ENCODE assay signal across 8 cellular contexts in the genomic region with DNA sequence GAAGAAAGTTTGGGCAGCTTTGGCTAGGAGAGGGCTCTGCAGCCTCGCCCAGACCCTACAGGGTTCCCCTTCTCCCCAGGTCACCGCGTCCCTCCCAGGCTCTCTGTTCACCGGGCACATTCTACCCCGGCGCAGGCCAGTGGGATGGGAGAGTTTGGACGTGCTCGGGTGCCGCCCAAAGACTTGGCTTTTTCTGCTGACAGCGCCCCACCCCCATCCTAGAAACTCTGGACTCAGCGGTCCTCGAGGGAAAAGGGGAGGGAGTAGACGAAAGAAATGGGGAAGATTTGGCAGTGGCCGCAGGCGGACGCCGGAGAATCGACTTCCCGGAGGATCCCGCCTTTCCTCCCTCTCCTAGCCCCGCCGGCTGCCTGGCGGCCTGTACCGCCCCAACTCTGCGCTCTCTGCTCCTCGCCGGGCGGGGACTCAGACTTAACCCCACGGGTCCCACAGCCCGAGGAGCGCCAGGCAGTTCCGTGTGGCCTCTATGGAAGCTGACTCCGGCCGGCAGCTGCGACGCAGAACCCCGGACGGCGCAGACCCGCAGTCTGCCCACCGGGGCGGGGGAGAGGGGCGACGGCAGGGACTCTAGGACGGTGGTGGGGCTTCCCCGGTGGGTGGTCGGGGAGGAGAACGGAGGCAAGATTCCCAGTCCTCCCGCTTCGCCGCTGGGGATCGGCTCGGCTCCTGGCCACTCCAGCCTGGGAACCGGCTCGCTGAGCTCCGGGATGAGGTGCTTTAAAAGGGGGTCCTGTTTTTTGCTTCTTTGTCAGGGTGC. TPM values are rescaled to one million over a fixed set of nuclear protein-coding genes. Genes with fewer than 3 reads are reported as not detected.
DNase-seq lines count a peak whose midpoint lies in the region; ATAC-seq and TF ChIP-seq lines count a peak whose summit lies in the region.

No MANE protein-coding gene starts in this region.

- CTCF ChIA-PET in mammary epithelial cell (lab: Charles Lee; ENCODE audit: low non-redundant PET): no interaction called here

- 4% methylated on average over 15 of the region's 56 CpGs for WGBS in mammary epithelial cell (ENCODE audit: low coverage, missing lambda C conversion rate)
- WGBS in testis, 2 donors: 0 to 1% methylated on average over 10 to 55 of the region's 56 CpGs

- H3K9me3 ChIP-seq in mammary epithelial cell (replicated peaks; ENCODE audit: insufficient read depth, low read length) (no peaks in the 10 kb centered on the region), testis (no peaks in the 10 kb centered on the region)

- intact Hi-C loops in mammary epithelial cell (cut with micrococcal nuclease): loop anchor here (10.0 kb wide), 1 partner anchor 315 kb away; no protein-coding TSS in a partner anchor
- intact Hi-C loops in testis (cut with DNase I; ENCODE audit: low total_unique reads): no loop called here

- peaks cover 48% of the 10 kb centered on the region for H3K27me3 ChIP-seq in mammary epithelial cell (ENCODE audit: insufficient read depth, low read length)
- peaks cover 93% of the 10 kb centered on the region for H3K27me3 ChIP-seq in kidney epithelial cell (ENCODE audit: control insufficient read depth, insufficient read depth, low read length)
- H3K27me3 ChIP-seq in testis: no peaks in the 10 kb centered on the region

- TF ChIP-seq CTCF in NB4 (IDR thresholded peaks at IDR 0.05; ENCODE audit: low read depth, low read length) (no peak), mammary epithelial cell (conservative IDR thresholded peaks at IDR 0.05 in 1 of 2, IDR thresholded peaks at IDR 0.05 in 1 of 2; ENCODE audit: extremely low read depth in 1 of 2, insufficient read depth in 1 of 2, low read depth in 1 of 2, low read length in 2 of 2) (no peak), kidney epithelial cell (IDR thresholded peaks at IDR 0.05; ENCODE audit: insufficient read depth, low read length, poor library complexity, severe bottlenecking) (no peak), testis (IDR thresholded peaks at IDR 0.05) (no peak)

- H3K9ac ChIP-seq in mammary epithelial cell (ENCODE audit: insufficient read depth, low read length): no peak overlapping the region

- peaks cover 25% of the 10 kb centered on the region for H3K4me1 ChIP-seq in mammary epithelial cell (ENCODE audit: insufficient read depth, low read length)
- peaks cover 23% of the 10 kb centered on the region for H3K4me1 ChIP-seq in testis

- no TSS peak for BruUV-seq in mammary epithelial cell (replicated peaks; lab: Mats Ljungman, UMichigan)

- no peak for ATAC-seq in GM18520 (IDR thresholded peaks at IDR 0.05; ENCODE audit: unreplicated experiment)
- no peak for ATAC-seq in HG02981 (IDR thresholded peaks at IDR 0.05; ENCODE audit: unreplicated experiment)
- no peak for ATAC-seq in GM18511 (IDR thresholded peaks at IDR 0.05; ENCODE audit: unreplicated experiment)

- H3K79me2 ChIP-seq in mammary epithelial cell (ENCODE audit: insufficient read depth, low read length): no peaks in the 10 kb centered on the region

- H4K20me1 ChIP-seq in mammary epithelial cell (ENCODE audit: insufficient read depth, low read length): no peaks in the 10 kb centered on the region

- H3K4me2 ChIP-seq in mammary epithelial cell (ENCODE audit: insufficient read depth, low read depth, low read length): peak overlapping the region; percentile 89

- dilution Hi-C loops in mammary epithelial cell (cut with HindIII; ENCODE audit: low sequenced_read_pairs): no loop called here

- DNase-seq in Caki2 (ENCODE audit: low read depth) (peak; percentile 82), NB4 (ENCODE audit: low read depth) (no peak), mammary epithelial cell (peak; percentile 51), kidney epithelial cell (ENCODE audit: low read depth) (no peak), testis (no peak)

- H3K4me3 ChIP-seq in NB4 (ENCODE audit: low read depth, low read length) (peak overlapping the region; percentile 34), mammary epithelial cell (replicated peaks in 1 of 3; ENCODE audit: insufficient read depth in 1 of 3, low read depth in 2 of 3, low read length in 3 of 3) (peak overlapping the region; percentile 43 to 46 (median 45)), kidney epithelial cell (ENCODE audit: low read depth, low read length) (peak overlapping the region; percentile 39), testis (peak overlapping the region; percentile 25 to 43)

- no peak for TF ChIP-seq POLR2A in NB4 (IDR thresholded peaks at IDR 0.05; ENCODE audit: extremely low read depth, insufficient read length)
- TF ChIP-seq POLR2A in testis (IDR thresholded peaks at IDR 0.05): no peak

- in situ Hi-C loops in Caki2 (cut with HindIII; ENCODE audit: low pct_unique_long_range_greater_than_20kb, low sequenced_read_pairs) (no loop called here), mammary epithelial cell (cut with MboI; ENCODE audit: low sequenced_read_pairs in 2 of 2) (no loop called here)

- H2AFZ ChIP-seq in mammary epithelial cell (ENCODE audit: low read depth, low read length): peak overlapping the region; percentile 72

- H3K36me3 ChIP-seq in mammary epithelial cell (ENCODE audit: insufficient read depth, low read length): no peaks in the 10 kb centered on the region
- H3K36me3 ChIP-seq in kidney epithelial cell (ENCODE audit: control insufficient read depth, insufficient read depth, low read length): no peaks in the 10 kb centered on the region
- no peaks in the 10 kb centered on the region for H3K36me3 ChIP-seq in testis (ENCODE audit: low read depth, missing control alignments)

- H3K27ac ChIP-seq in mammary epithelial cell (ENCODE audit: insufficient read depth, low read depth, low read length) (no peak overlapping the region), testis (no peak overlapping the region)

RNA-seq across cellular contexts. Expression of gene SIX2, which starts 0.9 kb away (rescaled TPM):
- total RNA-seq in Caki2 (2014; rRNA removed; shearing (Covaris generic); ENCODE audit: low replicate concordance): 6.8 and 7.3 TPM in 2 replicates
- total RNA-seq in mammary epithelial cell (not detected), kidney epithelial cell (0.27 and 0.96 TPM in 2 replicates), testis (1 to 10 TPM; 1.1 to 3.2 TPM)
- polyA plus RNA-seq in mammary epithelial cell (0.02 TPM), testis (ENCODE audit: insufficient read depth, low read depth, low replicate concordance) (1.1 TPM)
- polyA minus RNA-seq in mammary epithelial cell: not detected

Comparison
In these comparisons a context has a peak if more than half of its experiments do, and no peak if none do; other contexts are left out.
1. DNase-seq: peak in Caki2 (single experiment) and mammary epithelial cell (single experiment); none in NB4 (single experiment), kidney epithelial cell (single experiment) and testis (single experiment).
2. Peak in every context shown above with its lines, with median percentiles within 50 percentile points of each other: H3K4me3 ChIP-seq.